Comparison of ENCODE assay signal across 30 cellular contexts in genomic region chr22:17137861-17138425, GRCh38. TPM values are rescaled to one million over a fixed set of nuclear protein-coding genes. Genes with fewer than 3 reads are reported as not detected.
"Had no signal": no experiment of that assay in that cellular context is flagged by ENCODE, and none has a peak within 500 bp of the region (broad histone marks: within the 10 kb centered on the region; RNA-seq: fewer than 3 reads in every experiment).

No MANE protein-coding gene starts in this region.

- H3K9me3 Mint-ChIP-seq: activated CD4-positive, alpha-beta memory T cell treated with anti-CD3 and anti-CD28 coated beads, Interleukin-2, amount 10 ng/mL, durations not matched to agents 7 days and 5 days; activated CD4-positive, alpha-beta T cell treated with anti-CD3 and anti-CD28 coated beads, Interleukin-2, amount 10 ng/mL, durations not matched to agents 24 days and 14 days; activated naive CD8-positive, alpha-beta T cell treated with anti-CD3 and anti-CD28 coated beads, Interleukin-2, amount 50 U/mL, for 24 hours; activated T-cell treated with anti-CD3 and anti-CD28 coated beads, Interleukin-2, amount 50 U/mL, for 4 hours; activated T-helper 17 cell treated with anti-CD3 and anti-CD28 coated beads, Interleukin-2, amount 50 U/mL, for 72 hours; natural killer cell treated with Interleukin-12 subunit alpha and Interleukin-12 subunit beta and Interleukin-15 and Interleukin-18, amount 100 ng/mL, for 72 hours; stimulated activated memory B cell treated with anti-CD40 and anti-IgM and Interleukin-4, amounts not matched to agents 10 μg/mL and 1 μg/mL and 100 μg/mL, for 72 hours; stimulated activated naive CD8-positive, alpha-beta T cell treated with anti-CD3 and anti-CD28 coated beads, Interleukin-15, amount 100 ng/mL, for 72 hours; T-helper 1 cell treated with Interleukin-12 subunit alpha and Interleukin-12 subunit beta and Interleukin-4 antibody, amounts not matched to agents 30 μg/mL and 1 μg/mL, for 36 hours had no signal

- H3K27me3 Mint-ChIP-seq: activated CD4-positive, alpha-beta memory T cell treated with anti-CD3 and anti-CD28 coated beads, Interleukin-2, amount 10 ng/mL, durations not matched to agents 7 days and 5 days; activated CD4-positive, alpha-beta T cell treated with anti-CD3 and anti-CD28 coated beads, Interleukin-2, amount 10 ng/mL, durations not matched to agents 24 days and 14 days; activated naive CD8-positive, alpha-beta T cell treated with anti-CD3 and anti-CD28 coated beads, Interleukin-2, amount 50 U/mL, for 24 hours; activated T-helper 17 cell treated with anti-CD3 and anti-CD28 coated beads, Interleukin-2, amount 50 U/mL, for 72 hours; natural killer cell treated with Interleukin-12 subunit alpha and Interleukin-12 subunit beta and Interleukin-15 and Interleukin-18, amount 100 ng/mL, for 72 hours; progenitor cell of endocrine pancreas; stimulated activated memory B cell treated with anti-CD40 and anti-IgM and Interleukin-4, amounts not matched to agents 10 μg/mL and 1 μg/mL and 100 μg/mL, for 72 hours; stimulated activated naive CD8-positive, alpha-beta T cell treated with anti-CD3 and anti-CD28 coated beads, Interleukin-15, amount 100 ng/mL, for 72 hours had no signal

- H3K27ac Mint-ChIP-seq: activated CD4-positive, alpha-beta memory T cell treated with anti-CD3 and anti-CD28 coated beads, Interleukin-2, amount 10 ng/mL, durations not matched to agents 7 days and 5 days; activated naive CD8-positive, alpha-beta T cell treated with anti-CD3 and anti-CD28 coated beads, Interleukin-2, amount 50 U/mL, for 24 hours; activated T-helper 17 cell treated with anti-CD3 and anti-CD28 coated beads, Interleukin-2, amount 50 U/mL, for 72 hours; natural killer cell treated with Interleukin-12 subunit alpha and Interleukin-12 subunit beta and Interleukin-15 and Interleukin-18, amount 100 ng/mL, for 72 hours; progenitor cell of endocrine pancreas; stimulated activated memory B cell treated with anti-CD40 and anti-IgM and Interleukin-4, amounts not matched to agents 10 μg/mL and 1 μg/mL and 100 μg/mL, for 72 hours; stimulated activated naive CD8-positive, alpha-beta T cell treated with anti-CD3 and anti-CD28 coated beads, Interleukin-15, amount 100 ng/mL, for 72 hours; T-helper 1 cell treated with Interleukin-12 subunit alpha and Interleukin-12 subunit beta and Interleukin-4 antibody, amounts not matched to agents 30 μg/mL and 1 μg/mL, for 36 hours had no signal

- H3K4me1 ChIP-seq: foreskin keratinocyte, lower lobe of right lung, thyroid gland, upper lobe of left lung, vagina had no signal

- DNase-seq: activated CD4-positive, alpha-beta memory T cell treated with anti-CD3 and anti-CD28 coated beads, Interleukin-2, amount 10 ng/mL, durations not matched to agents 7 days and 5 days; activated CD4-positive, alpha-beta T cell treated with anti-CD3 and anti-CD28 coated beads, Interleukin-2, amount 10 ng/mL, durations not matched to agents 24 days and 14 days; activated gamma-delta T cell treated with Interleukin-2 at 50 U/mL for 16 hours; activated naive CD4-positive, alpha-beta T cell treated with anti-CD3 and anti-CD28 coated beads, Interleukin-2, amount 50 U/mL, for 16 hours; activated naive CD8-positive, alpha-beta T cell treated with anti-CD3 and anti-CD28 coated beads, Interleukin-2, amount 50 U/mL, for 24 hours; activated T-cell treated with anti-CD3 and anti-CD28 coated beads, Interleukin-2, amount 50 U/mL, for 4 hours; heart right ventricle; mesendoderm; mucosa of descending colon; small intestine; stimulated activated CD4-positive, alpha-beta T cell treated with anti-CD3 and anti-CD28 coated beads, Interleukin-1b, Interleukin-23, amount 100 ng/mL, for 48 hours; stimulated activated CD4-positive, alpha-beta T cell treated with anti-CD3 and anti-CD28 coated beads, Interleukin-4, amount 100 ng/mL, for 4 hours; stimulated activated CD8-positive, alpha-beta memory T cell treated with anti-CD3 and anti-CD28 coated beads, Interleukin-4, amount 100 ng/mL, for 48 hours; stimulated activated naive CD8-positive, alpha-beta T cell treated with anti-CD3 and anti-CD28 coated beads, Interleukin-15, amount 100 ng/mL, for 72 hours; T-helper 9 cell; thyroid gland; upper lobe of left lung had no signal

- H3K4me3 ChIP-seq: esophagus muscularis mucosa, heart right ventricle, lower lobe of right lung, mucosa of descending colon, thyroid gland, upper lobe of left lung, vagina had no signal

- H3K4me3 Mint-ChIP-seq: activated CD4-positive, alpha-beta memory T cell treated with anti-CD3 and anti-CD28 coated beads, Interleukin-2, amount 10 ng/mL, durations not matched to agents 7 days and 5 days; activated CD4-positive, alpha-beta T cell treated with anti-CD3 and anti-CD28 coated beads, Interleukin-2, amount 10 ng/mL, durations not matched to agents 24 days and 14 days; activated naive CD8-positive, alpha-beta T cell treated with anti-CD3 and anti-CD28 coated beads, Interleukin-2, amount 50 U/mL, for 24 hours; activated T-cell treated with anti-CD3 and anti-CD28 coated beads, Interleukin-2, amount 50 U/mL, for 4 hours; activated T-helper 17 cell treated with anti-CD3 and anti-CD28 coated beads, Interleukin-2, amount 50 U/mL, for 72 hours; natural killer cell treated with Interleukin-12 subunit alpha and Interleukin-12 subunit beta and Interleukin-15 and Interleukin-18, amount 100 ng/mL, for 72 hours; stimulated activated memory B cell treated with anti-CD40 and anti-IgM and Interleukin-4, amounts not matched to agents 10 μg/mL and 1 μg/mL and 100 μg/mL, for 72 hours; stimulated activated naive CD8-positive, alpha-beta T cell treated with anti-CD3 and anti-CD28 coated beads, Interleukin-15, amount 100 ng/mL, for 72 hours; T-helper 1 cell treated with Interleukin-12 subunit alpha and Interleukin-12 subunit beta and Interleukin-4 antibody, amounts not matched to agents 30 μg/mL and 1 μg/mL, for 36 hours had no signal

- H3K36me3 Mint-ChIP-seq: natural killer cell treated with Interleukin-12 subunit alpha and Interleukin-12 subunit beta and Interleukin-15 and Interleukin-18, amount 100 ng/mL, for 72 hours had no signal

- H3K9me3 ChIP-seq: esophagus muscularis mucosa, heart right ventricle, lower lobe of right lung, mucosa of descending colon, thyroid gland, upper lobe of left lung, vagina had no signal

- H3K4me1 Mint-ChIP-seq: activated CD4-positive, alpha-beta memory T cell treated with anti-CD3 and anti-CD28 coated beads, Interleukin-2, amount 10 ng/mL, durations not matched to agents 7 days and 5 days; activated CD4-positive, alpha-beta T cell treated with anti-CD3 and anti-CD28 coated beads, Interleukin-2, amount 10 ng/mL, durations not matched to agents 24 days and 14 days; activated naive CD8-positive, alpha-beta T cell treated with anti-CD3 and anti-CD28 coated beads, Interleukin-2, amount 50 U/mL, for 24 hours; activated T-helper 17 cell treated with anti-CD3 and anti-CD28 coated beads, Interleukin-2, amount 50 U/mL, for 72 hours; stimulated activated memory B cell treated with anti-CD40 and anti-IgM and Interleukin-4, amounts not matched to agents 10 μg/mL and 1 μg/mL and 100 μg/mL, for 72 hours; stimulated activated naive CD8-positive, alpha-beta T cell treated with anti-CD3 and anti-CD28 coated beads, Interleukin-15, amount 100 ng/mL, for 72 hours had no signal

- ATAC-seq: activated CD4-positive, CD25-positive, alpha-beta regulatory T cell treated with anti-CD3 and anti-CD28 coated beads, Interleukin-2, amount 50 U/mL, for 24 hours; activated naive CD8-positive, alpha-beta T cell treated with anti-CD3 and anti-CD28 coated beads, Interleukin-2, amount 50 U/mL, for 24 hours; activated T-cell treated with anti-CD3 and anti-CD28 coated beads, Interleukin-2, amount 50 U/mL, for 4 hours; activated T-helper 17 cell treated with anti-CD3 and anti-CD28 coated beads, Interleukin-2, amount 50 U/mL, for 72 hours; left lobe of liver; lower lobe of right lung; mucosa of descending colon; natural killer cell treated with Interleukin-12 subunit alpha and Interleukin-12 subunit beta and Interleukin-15 and Interleukin-18, amount 100 ng/mL, for 72 hours; sciatic nerve; stimulated activated memory B cell treated with anti-CD40 and anti-IgM and Interleukin-4, amounts not matched to agents 10 μg/mL and 1 μg/mL and 100 μg/mL, for 72 hours; stimulated activated naive CD8-positive, alpha-beta T cell treated with anti-CD3 and anti-CD28 coated beads, Interleukin-15, amount 100 ng/mL, for 72 hours had no signal

- H3K27me3 ChIP-seq: esophagus muscularis mucosa, foreskin keratinocyte, heart right ventricle, thyroid gland, upper lobe of left lung, vagina had no signal

- H3K27ac ChIP-seq: esophagus muscularis mucosa, foreskin keratinocyte, lower lobe of right lung, thyroid gland, upper lobe of left lung, vagina, VCaP had no signal

RNA-seq across cellular contexts. Expression of gene TMEM121B, which starts 16.8 kb away (rescaled TPM):
- total RNA-seq: activated CD4-positive, alpha-beta memory T cell treated with anti-CD3 and anti-CD28 coated beads, Interleukin-2, amount 10 ng/mL, durations not matched to agents 7 days and 5 days; vagina had no signal
